ENCODE assay signal across 1 cellular context in the genomic region with DNA sequence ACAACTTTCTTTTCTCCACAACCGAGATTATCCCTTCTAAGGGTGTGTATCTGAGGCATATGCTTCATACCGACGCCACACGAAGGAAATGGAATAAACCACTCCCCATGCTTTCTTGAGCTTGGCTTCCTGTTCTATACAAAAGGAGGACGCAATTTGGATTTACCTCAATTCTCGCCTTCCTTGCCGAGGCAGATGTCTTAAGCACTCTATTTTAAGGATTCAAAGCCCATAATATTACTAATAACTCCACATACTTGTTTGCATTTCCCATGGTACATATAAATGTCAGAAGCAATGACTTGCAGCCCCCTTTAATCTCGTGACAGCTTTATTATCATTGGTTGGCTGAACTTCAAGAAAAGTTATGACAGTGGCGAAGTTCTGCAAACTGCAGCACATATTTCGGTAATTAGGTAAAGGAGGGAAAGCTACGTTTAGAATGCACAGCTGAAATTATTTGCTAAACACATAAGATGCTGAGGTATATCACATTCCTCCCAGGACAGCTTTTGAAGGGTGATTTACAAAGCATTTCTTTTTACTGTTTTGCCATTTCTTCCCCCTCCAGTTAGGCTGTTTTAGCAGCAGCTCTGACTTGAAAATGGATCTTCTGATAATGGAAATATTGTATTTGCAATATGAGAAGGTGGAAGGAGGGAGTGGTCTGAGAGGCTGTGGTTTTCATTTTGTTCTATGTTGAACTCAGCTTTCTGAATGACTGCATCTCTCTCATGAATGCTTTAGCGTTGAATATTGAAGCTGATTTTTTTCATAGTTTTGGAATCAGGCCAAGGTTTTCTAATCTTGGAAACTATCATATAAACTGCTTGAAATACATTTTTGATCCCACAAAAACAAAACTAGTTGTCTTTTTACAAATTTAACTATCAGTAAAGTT.
TF ChIP-seq lines count a peak whose summit lies in the region.

No MANE protein-coding gene starts in this region.

TF ChIP-seq in HEK293, 187 proteins besides CTCF, POLR2A, EP300 and RAD21 (continued from another document and continues in another):
- TF ChIP-seq PATZ1 (tag by site-specific recombination; IDR thresholded peaks at IDR 0.05) (peak; percentile 57; the same call in 1 of the 2 replicates), ZNF404 (tag by site-specific recombination; IDR thresholded peaks at IDR 0.05) (no peak), INSM2 (tag by site-specific recombination; IDR thresholded peaks at IDR 0.05) (peak; percentile 44; the same call in 1 of the 2 replicates), ZNF292 (tag by site-specific recombination; IDR thresholded peaks at IDR 0.05; ENCODE audit: borderline replicate concordance, low read depth) (no peak), ZNF266 (tag by site-specific recombination; IDR thresholded peaks at IDR 0.05; ENCODE audit: low read depth) (no peak), ZNF544 (tag by site-specific recombination; IDR thresholded peaks at IDR 0.05) (no peak), AEBP2 (tag by site-specific recombination; IDR thresholded peaks at IDR 0.05; ENCODE audit: borderline replicate concordance) (no peak), KLF7 (tag by site-specific recombination; IDR thresholded peaks at IDR 0.05; ENCODE audit: borderline replicate concordance) (peak; percentile 44; the same call in 1 of the 2 replicates), ZNF140 (tag by site-specific recombination; IDR thresholded peaks at IDR 0.05) (no peak), ZNF423 (tag by site-specific recombination; IDR thresholded peaks at IDR 0.05) (no peak), ZNF660 (tag by site-specific recombination; IDR thresholded peaks at IDR 0.05) (0 out of 2 replicates have a peak, but pooled peaks have one; percentile 14), ZNF19 (tag by site-specific recombination; IDR thresholded peaks at IDR 0.05; ENCODE audit: low read depth) (no peak), ZBTB11 (tag by site-specific recombination; conservative IDR thresholded peaks at IDR 0.05; ENCODE audit: low read depth) (no peak), ZNF354C (tag by site-specific recombination; IDR thresholded peaks at IDR 0.05; ENCODE audit: borderline replicate concordance, low read depth) (no peak), ZNF623 (tag by site-specific recombination; IDR thresholded peaks at IDR 0.05) (no peak), ZNF529 (tag by site-specific recombination; IDR thresholded peaks at IDR 0.05; ENCODE audit: insufficient replicate concordance) (no peak), ZNF777 (tag by site-specific recombination; IDR thresholded peaks at IDR 0.05; ENCODE audit: borderline replicate concordance) (no peak), ZNF768 (tag by site-specific recombination; IDR thresholded peaks at IDR 0.05) (no peak), ZNF791 (tag by site-specific recombination; IDR thresholded peaks at IDR 0.05) (no peak), ZNF223 (tag by site-specific recombination; IDR thresholded peaks at IDR 0.05) (no peak), ZNF221 (tag by site-specific recombination; IDR thresholded peaks at IDR 0.05; ENCODE audit: borderline replicate concordance) (no peak)
- TF ChIP-seq, protein P1, sequence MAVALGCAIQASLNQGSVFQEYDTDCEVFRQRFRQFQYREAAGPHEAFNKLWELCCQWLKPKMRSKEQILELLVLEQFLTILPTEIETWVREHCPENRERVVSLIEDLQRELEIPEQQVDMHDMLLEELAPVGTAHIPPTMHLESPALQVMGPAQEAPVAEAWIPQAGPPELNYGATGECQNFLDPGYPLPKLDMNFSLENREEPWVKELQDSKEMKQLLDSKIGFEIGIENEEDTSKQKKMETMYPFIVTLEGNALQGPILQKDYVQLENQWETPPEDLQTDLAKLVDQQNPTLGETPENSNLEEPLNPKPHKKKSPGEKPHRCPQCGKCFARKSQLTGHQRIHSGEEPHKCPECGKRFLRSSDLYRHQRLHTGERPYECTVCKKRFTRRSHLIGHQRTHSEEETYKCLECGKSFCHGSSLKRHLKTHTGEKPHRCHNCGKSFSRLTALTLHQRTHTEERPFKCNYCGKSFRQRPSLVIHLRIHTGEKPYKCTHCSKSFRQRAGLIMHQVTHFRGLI (tag by site-specific recombination; IDR thresholded peaks at IDR 0.05): no peak
- TF ChIP-seq, protein P2, sequence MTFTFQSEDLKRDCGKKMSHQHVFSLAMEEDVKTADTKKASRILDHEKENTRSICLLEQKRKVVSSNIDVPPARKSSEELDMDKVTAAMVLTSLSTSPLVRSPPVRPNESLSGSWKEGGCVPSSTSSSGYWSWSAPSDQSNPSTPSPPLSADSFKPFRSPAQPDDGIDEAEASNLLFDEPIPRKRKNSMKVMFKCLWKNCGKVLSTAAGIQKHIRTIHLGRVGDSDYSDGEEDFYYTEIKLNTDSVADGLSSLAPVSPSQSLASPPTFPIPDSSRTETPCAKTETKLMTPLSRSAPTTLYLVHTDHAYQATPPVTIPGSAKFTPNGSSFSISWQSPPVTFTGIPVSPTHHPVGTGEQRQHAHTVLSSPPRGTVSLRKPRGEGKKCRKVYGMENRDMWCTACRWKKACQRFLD (tag by site-specific recombination; IDR thresholded peaks at IDR 0.05): no peak
- TF ChIP-seq, protein P3, sequence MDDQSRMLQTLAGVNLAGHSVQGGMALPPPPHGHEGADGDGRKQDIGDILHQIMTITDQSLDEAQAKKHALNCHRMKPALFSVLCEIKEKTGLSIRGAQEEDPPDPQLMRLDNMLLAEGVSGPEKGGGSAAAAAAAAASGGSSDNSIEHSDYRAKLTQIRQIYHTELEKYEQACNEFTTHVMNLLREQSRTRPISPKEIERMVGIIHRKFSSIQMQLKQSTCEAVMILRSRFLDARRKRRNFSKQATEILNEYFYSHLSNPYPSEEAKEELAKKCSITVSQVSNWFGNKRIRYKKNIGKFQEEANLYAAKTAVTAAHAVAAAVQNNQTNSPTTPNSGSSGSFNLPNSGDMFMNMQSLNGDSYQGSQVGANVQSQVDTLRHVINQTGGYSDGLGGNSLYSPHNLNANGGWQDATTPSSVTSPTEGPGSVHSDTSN (CRISPR knock-in tag; IDR thresholded peaks at IDR 0.05): no peak
- TF ChIP-seq, protein P4, sequence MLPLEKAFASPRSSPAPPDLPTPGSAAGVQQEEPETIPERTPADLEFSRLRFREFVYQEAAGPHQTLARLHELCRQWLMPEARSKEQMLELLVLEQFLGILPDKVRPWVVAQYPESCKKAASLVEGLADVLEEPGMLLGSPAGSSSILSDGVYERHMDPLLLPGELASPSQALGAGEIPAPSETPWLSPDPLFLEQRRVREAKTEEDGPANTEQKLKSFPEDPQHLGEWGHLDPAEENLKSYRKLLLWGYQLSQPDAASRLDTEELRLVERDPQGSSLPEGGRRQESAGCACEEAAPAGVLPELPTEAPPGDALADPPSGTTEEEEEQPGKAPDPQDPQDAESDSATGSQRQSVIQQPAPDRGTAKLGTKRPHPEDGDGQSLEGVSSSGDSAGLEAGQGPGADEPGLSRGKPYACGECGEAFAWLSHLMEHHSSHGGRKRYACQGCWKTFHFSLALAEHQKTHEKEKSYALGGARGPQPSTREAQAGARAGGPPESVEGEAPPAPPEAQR (tag by site-specific recombination; IDR thresholded peaks at IDR 0.05): no peak
- TF ChIP-seq, protein P5, sequence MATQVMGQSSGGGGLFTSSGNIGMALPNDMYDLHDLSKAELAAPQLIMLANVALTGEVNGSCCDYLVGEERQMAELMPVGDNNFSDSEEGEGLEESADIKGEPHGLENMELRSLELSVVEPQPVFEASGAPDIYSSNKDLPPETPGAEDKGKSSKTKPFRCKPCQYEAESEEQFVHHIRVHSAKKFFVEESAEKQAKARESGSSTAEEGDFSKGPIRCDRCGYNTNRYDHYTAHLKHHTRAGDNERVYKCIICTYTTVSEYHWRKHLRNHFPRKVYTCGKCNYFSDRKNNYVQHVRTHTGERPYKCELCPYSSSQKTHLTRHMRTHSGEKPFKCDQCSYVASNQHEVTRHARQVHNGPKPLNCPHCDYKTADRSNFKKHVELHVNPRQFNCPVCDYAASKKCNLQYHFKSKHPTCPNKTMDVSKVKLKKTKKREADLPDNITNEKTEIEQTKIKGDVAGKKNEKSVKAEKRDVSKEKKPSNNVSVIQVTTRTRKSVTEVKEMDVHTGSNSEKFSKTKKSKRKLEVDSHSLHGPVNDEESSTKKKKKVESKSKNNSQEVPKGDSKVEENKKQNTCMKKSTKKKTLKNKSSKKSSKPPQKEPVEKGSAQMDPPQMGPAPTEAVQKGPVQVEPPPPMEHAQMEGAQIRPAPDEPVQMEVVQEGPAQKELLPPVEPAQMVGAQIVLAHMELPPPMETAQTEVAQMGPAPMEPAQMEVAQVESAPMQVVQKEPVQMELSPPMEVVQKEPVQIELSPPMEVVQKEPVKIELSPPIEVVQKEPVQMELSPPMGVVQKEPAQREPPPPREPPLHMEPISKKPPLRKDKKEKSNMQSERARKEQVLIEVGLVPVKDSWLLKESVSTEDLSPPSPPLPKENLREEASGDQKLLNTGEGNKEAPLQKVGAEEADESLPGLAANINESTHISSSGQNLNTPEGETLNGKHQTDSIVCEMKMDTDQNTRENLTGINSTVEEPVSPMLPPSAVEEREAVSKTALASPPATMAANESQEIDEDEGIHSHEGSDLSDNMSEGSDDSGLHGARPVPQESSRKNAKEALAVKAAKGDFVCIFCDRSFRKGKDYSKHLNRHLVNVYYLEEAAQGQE (tag by site-specific recombination; IDR thresholded peaks at IDR 0.05): no peak
- TF ChIP-seq, protein P6, sequence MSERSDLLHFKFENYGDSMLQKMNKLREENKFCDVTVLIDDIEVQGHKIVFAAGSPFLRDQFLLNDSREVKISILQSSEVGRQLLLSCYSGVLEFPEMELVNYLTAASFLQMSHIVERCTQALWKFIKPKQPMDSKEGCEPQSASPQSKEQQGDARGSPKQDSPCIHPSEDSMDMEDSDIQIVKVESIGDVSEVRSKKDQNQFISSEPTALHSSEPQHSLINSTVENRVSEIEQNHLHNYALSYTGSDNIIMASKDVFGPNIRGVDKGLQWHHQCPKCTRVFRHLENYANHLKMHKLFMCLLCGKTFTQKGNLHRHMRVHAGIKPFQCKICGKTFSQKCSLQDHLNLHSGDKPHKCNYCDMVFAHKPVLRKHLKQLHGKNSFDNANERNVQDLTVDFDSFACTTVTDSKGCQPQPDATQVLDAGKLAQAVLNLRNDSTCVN (tag by site-specific recombination; optimal IDR thresholded peaks at IDR 0.05): no peak
